ENCODE assay signal across 32 cellular contexts in the genomic region with DNA sequence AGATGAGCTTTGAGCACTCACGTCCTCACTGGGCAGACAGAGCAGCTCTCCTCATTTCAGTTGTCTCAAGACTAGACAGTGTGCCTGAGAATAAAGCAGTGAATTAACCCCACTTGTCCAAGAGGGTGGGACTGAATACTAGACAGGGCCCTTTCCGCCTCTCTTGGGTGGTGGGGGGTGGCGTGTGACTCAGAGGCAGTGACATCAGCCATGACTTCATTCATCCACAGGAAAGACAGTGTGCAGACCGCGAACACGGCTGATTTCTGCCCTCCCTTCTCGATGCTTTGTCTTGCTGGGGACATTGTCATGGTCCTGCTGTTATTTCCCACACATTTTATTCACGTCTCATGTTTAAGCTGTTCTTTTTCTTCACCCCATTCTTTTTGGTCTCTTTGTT.
DNase-seq lines count a peak whose midpoint lies in the region; ATAC-seq, FAIRE-seq and TF ChIP-seq lines count a peak whose summit lies in the region.
"Had no signal": no experiment of that assay in that cellular context is flagged by ENCODE, and none has a peak within 500 bp of the region (broad histone marks: within the 10 kb centered on the region; RNA-seq: fewer than 3 reads in every experiment).

No MANE protein-coding gene starts in this region.

- H3K4me1 ChIP-seq in astrocyte (ENCODE audit: insufficient read depth, low read length) (peaks cover 16% of the 10 kb centered on the region), mesenchymal stem cell (ENCODE audit: control insufficient read depth, insufficient read depth, low read depth, low read length) (peaks cover 4% of the 10 kb centered on the region), endodermal cell (ENCODE audit: control insufficient read depth, insufficient read depth, low read length) (no peaks in the 10 kb centered on the region)
- H3K4me1 ChIP-seq: A549, upper lobe of left lung had no signal

- H3K4ac ChIP-seq in mesenchymal stem cell (ENCODE audit: low read depth in 1 of 2, low read length in 2 of 2), result no peak overlapping the region

- no peaks in the 10 kb centered on the region for H4K20me1 ChIP-seq in astrocyte (ENCODE audit: insufficient read depth, low read length)

- H3K27ac ChIP-seq in astrocyte (ENCODE audit: low read depth, low read length), result peak overlapping the region; percentile 21
- no peak overlapping the region for H3K27ac ChIP-seq in mesenchymal stem cell (ENCODE audit: low read length, poor library complexity, severe bottlenecking)
- no peak overlapping the region for H3K27ac ChIP-seq in endodermal cell (ENCODE audit: low read depth, low read length)
- H3K27ac ChIP-seq: A549, skin epidermis, suprapubic skin, upper lobe of left lung had no signal

- H3K27me3 ChIP-seq in astrocyte (ENCODE audit: insufficient read depth, low read length) (no peaks in the 10 kb centered on the region), mesenchymal stem cell (ENCODE audit: control insufficient read depth in 1 of 2, insufficient read depth in 1 of 2, low read length in 2 of 2) (no peaks in the 10 kb centered on the region), endodermal cell (ENCODE audit: control insufficient read depth, insufficient read depth, low read length, poor library complexity, severe bottlenecking) (peaks cover 11% of the 10 kb centered on the region)
- H3K27me3 ChIP-seq: suprapubic skin, upper lobe of left lung had no signal

- H3K23ac ChIP-seq in mesenchymal stem cell (ENCODE audit: low read length in 2 of 2), result no peak overlapping the region

- no peak overlapping the region for H2BK5ac ChIP-seq in mesenchymal stem cell (ENCODE audit: low read depth, low read length, poor library complexity, severe bottlenecking)

- no peak for ATAC-seq in natural killer cell
- ATAC-seq: A549; activated CD8-positive, alpha-beta memory T cell treated with anti-CD3 and anti-CD28 coated beads, Interleukin-2, amount 10 ng/mL, durations not matched to agents 7 days and 5 days; activated naive CD8-positive, alpha-beta T cell treated with anti-CD3 and anti-CD28 coated beads, Interleukin-2, amount 50 U/mL, for 24 hours; activated T-cell treated with anti-CD3 and anti-CD28 coated beads, Interleukin-2, amount 50 U/mL, for 4 hours had no signal

- H2BK120ac ChIP-seq in mesenchymal stem cell (ENCODE audit: low read depth, low read length), result no peak overlapping the region

- no peak overlapping the region for H2AK5ac ChIP-seq in mesenchymal stem cell (ENCODE audit: low read length, severe bottlenecking)

- H3K36me3 ChIP-seq in astrocyte (ENCODE audit: insufficient read depth, low read length), result no peaks in the 10 kb centered on the region
- no peaks in the 10 kb centered on the region for H3K36me3 ChIP-seq in mesenchymal stem cell (ENCODE audit: control insufficient read depth in 1 of 2, insufficient read depth in 2 of 2, low read depth in 1 of 2, low read length in 2 of 2)
- no peaks in the 10 kb centered on the region for H3K36me3 ChIP-seq in endodermal cell (ENCODE audit: control insufficient read depth, insufficient read depth, low read length)
- H3K36me3 ChIP-seq: suprapubic skin, upper lobe of left lung had no signal

- H3K4me1 Mint-ChIP-seq in astrocyte (ENCODE audit: low read depth, unreplicated experiment) (peaks cover 31% of the 10 kb centered on the region), endodermal cell (no peaks in the 10 kb centered on the region), natural killer cell (peaks cover 0 to 3% of the 10 kb centered on the region in 2 donors)
- H3K4me1 Mint-ChIP-seq: activated B cell treated with CpG ODN at 0.5 μM for 24 hours; activated CD8-positive, alpha-beta memory T cell treated with anti-CD3 and anti-CD28 coated beads, Interleukin-2, amount 10 ng/mL, durations not matched to agents 7 days and 5 days; activated naive CD8-positive, alpha-beta T cell treated with anti-CD3 and anti-CD28 coated beads, Interleukin-2, amount 50 U/mL, for 24 hours; immature natural killer cell had no signal

- no peak for TF ChIP-seq CTCF in astrocyte (IDR thresholded peaks at IDR 0.05; ENCODE audit: insufficient read depth, low read depth, low read length)
- no peak for TF ChIP-seq CTCF in fibroblast of villous mesenchyme (IDR thresholded peaks at IDR 0.05; ENCODE audit: insufficient read depth, low read depth, low read length)
- TF ChIP-seq CTCF in endodermal cell (conservative IDR thresholded peaks at IDR 0.05), result no peak
- TF ChIP-seq CTCF in GM20000 (IDR thresholded peaks at IDR 0.05; ENCODE audit: extremely low read depth, missing control alignments), result no peak
- TF ChIP-seq CTCF in natural killer cell (IDR thresholded peaks at IDR 0.05), result no peak

- peak overlapping the region; percentile 12 for H2AFZ ChIP-seq in astrocyte (ENCODE audit: low read depth, low read length)
- H2AFZ ChIP-seq in mesenchymal stem cell (ENCODE audit: low read depth, low read length), result no peak overlapping the region

- FAIRE-seq in astrocyte (lab: Jason Lieb, UNC), result no peak
- FAIRE-seq: A549, D721Med, endothelial cell of umbilical vein had no signal

- no peak overlapping the region for H2BK12ac ChIP-seq in mesenchymal stem cell (ENCODE audit: low read length in 2 of 2)

- H4K91ac ChIP-seq in mesenchymal stem cell (ENCODE audit: low read length), result no peak overlapping the region

- H3K4me2 ChIP-seq in astrocyte (ENCODE audit: low read length) (no peak overlapping the region), mesenchymal stem cell (ENCODE audit: low read length, poor library complexity, severe bottlenecking) (no peak overlapping the region)
- H3K4me2 ChIP-seq: A549 had no signal

- intact Hi-C loops in natural killer cell (cut with micrococcal nuclease), result no loop called here

- H3K27ac Mint-ChIP-seq in astrocyte (ENCODE audit: unreplicated experiment) (peak overlapping the region; percentile 70), endodermal cell (no peak overlapping the region), natural killer cell (no peak overlapping the region)
- H3K27ac Mint-ChIP-seq: activated B cell treated with CpG ODN at 0.5 μM for 24 hours; activated CD8-positive, alpha-beta memory T cell treated with anti-CD3 and anti-CD28 coated beads, Interleukin-2, amount 10 ng/mL, durations not matched to agents 7 days and 5 days; activated naive CD8-positive, alpha-beta T cell treated with anti-CD3 and anti-CD28 coated beads, Interleukin-2, amount 50 U/mL, for 24 hours; CD4-positive, alpha-beta T cell had no signal

- H3K9ac ChIP-seq in astrocyte (ENCODE audit: low read length), result no peak overlapping the region
- H3K9ac ChIP-seq in mesenchymal stem cell (ENCODE audit: low read length), result no peak overlapping the region
- no peak overlapping the region for H3K9ac ChIP-seq in endodermal cell (ENCODE audit: extremely low read depth, low read length, poor library complexity, severe bottlenecking)

- H3K79me1 ChIP-seq in mesenchymal stem cell (replicated peaks; ENCODE audit: low read length, poor library complexity, severe bottlenecking), result no peaks in the 10 kb centered on the region

- no peak overlapping the region for H3K18ac ChIP-seq in mesenchymal stem cell (ENCODE audit: low read depth in 1 of 2, low read length in 2 of 2)

- H3K4me3 Mint-ChIP-seq in astrocyte (ENCODE audit: unreplicated experiment), result no peak overlapping the region
- H3K4me3 Mint-ChIP-seq in endodermal cell, result no peak overlapping the region
- no peak overlapping the region for H3K4me3 Mint-ChIP-seq in natural killer cell
- H3K4me3 Mint-ChIP-seq: activated B cell treated with CpG ODN at 0.5 μM for 24 hours; activated CD8-positive, alpha-beta memory T cell treated with anti-CD3 and anti-CD28 coated beads, Interleukin-2, amount 10 ng/mL, durations not matched to agents 7 days and 5 days; activated naive CD8-positive, alpha-beta T cell treated with anti-CD3 and anti-CD28 coated beads, Interleukin-2, amount 50 U/mL, for 24 hours; activated T-cell treated with anti-CD3 and anti-CD28 coated beads, Interleukin-2, amount 50 U/mL, for 4 hours; brain; CD4-positive, alpha-beta T cell; immature natural killer cell had no signal

- H3K27me3 Mint-ChIP-seq in astrocyte (ENCODE audit: low read depth, unreplicated experiment) (no peaks in the 10 kb centered on the region), endodermal cell (ENCODE audit: insufficient read depth) (peaks cover 6% of the 10 kb centered on the region), natural killer cell (ENCODE audit: low read depth in 2 of 2) (no peaks in the 10 kb centered on the region)
- H3K27me3 Mint-ChIP-seq: activated B cell treated with CpG ODN at 0.5 μM for 24 hours; activated CD8-positive, alpha-beta memory T cell treated with anti-CD3 and anti-CD28 coated beads, Interleukin-2, amount 10 ng/mL, durations not matched to agents 7 days and 5 days; activated naive CD8-positive, alpha-beta T cell treated with anti-CD3 and anti-CD28 coated beads, Interleukin-2, amount 50 U/mL, for 24 hours; brain; CD4-positive, alpha-beta T cell had no signal

- no peaks in the 10 kb centered on the region for H3K36me3 Mint-ChIP-seq in astrocyte (ENCODE audit: low read depth, unreplicated experiment)
- H3K36me3 Mint-ChIP-seq in endodermal cell (ENCODE audit: low read depth), result no peaks in the 10 kb centered on the region
- no peaks in the 10 kb centered on the region for H3K36me3 Mint-ChIP-seq in natural killer cell
- H3K36me3 Mint-ChIP-seq: brain had no signal

- H3K9me3 Mint-ChIP-seq in astrocyte (ENCODE audit: unreplicated experiment) (no peaks in the 10 kb centered on the region), endodermal cell (no peaks in the 10 kb centered on the region), natural killer cell (no peaks in the 10 kb centered on the region)
- H3K9me3 Mint-ChIP-seq: activated B cell treated with CpG ODN at 0.5 μM for 24 hours; activated naive CD8-positive, alpha-beta T cell treated with anti-CD3 and anti-CD28 coated beads, Interleukin-2, amount 50 U/mL, for 24 hours; activated T-cell treated with anti-CD3 and anti-CD28 coated beads, Interleukin-2, amount 50 U/mL, for 4 hours; brain; CD4-positive, alpha-beta T cell; immature natural killer cell had no signal

- H3K14ac ChIP-seq in mesenchymal stem cell (ENCODE audit: low read length in 2 of 2), result no peak overlapping the region

- no peak overlapping the region for H4K8ac ChIP-seq in mesenchymal stem cell (ENCODE audit: low read length)

- 86% methylated on average over 8 of the region's 8 CpGs for WGBS in mesenchymal stem cell
- WGBS in endodermal cell (ENCODE audit: insufficient coverage in 1 of 2, insufficient read length in 1 of 2), 2 experiments, result 91 to 95% methylated on average over 6 to 8 of the region's 8 CpGs

- peak; percentile 8 for DNase-seq in A172 (ENCODE audit: low spot score)
- peak; percentile 54 for DNase-seq in astrocyte (ENCODE audit: low read depth)
- DNase-seq in fibroblast of villous mesenchyme (ENCODE audit: low read depth), result peak; percentile 20
- DNase-seq in mesenchymal stem cell, result peak; percentile 15
- DNase-seq in NCI-H187 (lab: John Stamatoyannopoulos, UW), result no peak
- DNase-seq in endodermal cell, result no peak
- no peak for DNase-seq in GM20000 (ENCODE audit: low spot score)
- DNase-seq in natural killer cell, result no peak
- DNase-seq: activated B cell treated with CpG ODN at 0.5 μM for 24 hours; activated CD4-positive, alpha-beta T cell treated with anti-CD3 and anti-CD28 coated beads, Interleukin-2, amount 50 U/mL, for 1 hour; activated CD8-positive, alpha-beta memory T cell treated with anti-CD3 and anti-CD28 coated beads, Interleukin-2, amount 10 ng/mL, durations not matched to agents 7 days and 5 days; activated gamma-delta T cell; activated naive CD8-positive, alpha-beta T cell treated with anti-CD3 and anti-CD28 coated beads, Interleukin-2, amount 50 U/mL, for 24 hours; activated T-cell treated with anti-CD3 and anti-CD28 coated beads, Interleukin-2, amount 50 U/mL, for 4 hours; AML-193; CD4-positive, alpha-beta T cell; DND-41; GOT3; immature natural killer cell; NCI-H1092; NCI-H1694; NCI-H446 treated with DMSO at 0.1 percent for 48 hours; RPMI8226; stimulated activated naive CD4-positive, alpha-beta T cell treated with Interleukin-2 at 50 U/mL for 16 hours; T-helper 1 cell; upper lobe of left lung had no signal

- no peak overlapping the region for H2BK15ac ChIP-seq in mesenchymal stem cell (ENCODE audit: low read depth, poor library complexity, severe bottlenecking)

- no peak overlapping the region for H3K4me3 ChIP-seq in astrocyte (ENCODE audit: insufficient read depth, low read depth, low read length)
- H3K4me3 ChIP-seq in fibroblast of villous mesenchyme (ENCODE audit: low read depth, low read length), result no peak overlapping the region
- H3K4me3 ChIP-seq in mesenchymal stem cell (ENCODE audit: insufficient read depth in 1 of 2, low read depth in 1 of 2, low read length in 2 of 2), result no peak overlapping the region
- no peak overlapping the region for H3K4me3 ChIP-seq in endodermal cell (ENCODE audit: low read length)
- H3K4me3 ChIP-seq: A549, skin epidermis, suprapubic skin, upper lobe of left lung had no signal

- no peaks in the 10 kb centered on the region for H3K79me2 ChIP-seq in astrocyte (ENCODE audit: insufficient read depth, low read length)

- H3K9me3 ChIP-seq in astrocyte (ENCODE audit: insufficient read depth, low read depth, low read length) (no peaks in the 10 kb centered on the region), mesenchymal stem cell (ENCODE audit: control insufficient read depth, low read length) (no peaks in the 10 kb centered on the region), endodermal cell (ENCODE audit: control insufficient read depth, low read length) (no peaks in the 10 kb centered on the region)
- H3K9me3 ChIP-seq: A549, suprapubic skin, upper lobe of left lung had no signal

Comparison
In these comparisons a context has a peak if more than half of its experiments do, and no peak if none do; other contexts are left out.
1. DNase-seq: peak in A172 (single experiment), astrocyte (single experiment), fibroblast of villous mesenchyme (single experiment) and mesenchymal stem cell (single experiment); none in NCI-H187 (0 of 2), endodermal cell (single experiment), GM20000 (single experiment) and natural killer cell (single experiment).